In the genomic region with DNA sequence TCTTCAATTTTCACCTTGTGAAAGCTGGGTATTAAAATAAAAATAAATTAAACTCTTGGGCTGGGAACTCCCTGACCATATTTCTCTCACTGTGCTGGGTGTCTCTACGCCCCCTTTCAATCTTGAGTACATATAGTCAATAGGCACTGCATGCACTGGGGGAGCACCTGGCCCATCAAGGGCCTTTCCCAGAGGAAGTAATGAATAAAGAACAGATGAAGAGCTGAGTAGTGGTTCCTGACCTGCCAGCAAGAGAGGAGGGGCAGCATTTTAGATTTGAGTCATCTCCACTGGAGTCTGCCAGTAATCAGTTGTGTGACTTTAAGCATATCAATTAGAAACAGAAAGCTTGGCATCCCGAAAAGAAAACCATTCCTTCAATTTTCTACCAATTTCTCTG, we compare ENCODE assay signal across 8 cellular contexts. TPM values are rescaled to one million over a fixed set of nuclear protein-coding genes. Genes with fewer than 3 reads are reported as not detected.
A peak's percentile ranks its signal among the peaks of the same experiment; 100 is the strongest.
DNase-seq lines count a peak whose midpoint lies in the region; ATAC-seq and TF ChIP-seq lines count a peak whose summit lies in the region.

No MANE protein-coding gene starts in this region.

- H4K8ac ChIP-seq in IMR-90 (ENCODE audit: low read depth in 2 of 2, low read length in 2 of 2) = no peak overlapping the region

- no peaks in the 10 kb centered on the region for H3K9me3 ChIP-seq in IMR-90 (ENCODE audit: control insufficient read depth, insufficient read depth, low read length)

- no peak overlapping the region for H2BK20ac ChIP-seq in IMR-90 (ENCODE audit: low read depth, low read length)

- no peak overlapping the region for H3K4me3 ChIP-seq in IMR-90 (ENCODE audit: insufficient read depth, low read depth, low read length)

- intact Hi-C loops in IMR-90 (cut with micrococcal nuclease) = no loop called here
- intact Hi-C loops in cardiac septum (cut with DNase I) = no loop called here

- no peak overlapping the region for H2BK15ac ChIP-seq in IMR-90 (ENCODE audit: low read depth, low read length)

- TF ChIP-seq RAD21 in IMR-90 (IDR thresholded peaks at IDR 0.05; ENCODE audit: low read length) = no peak

- no peaks in the 10 kb centered on the region for H3K27me3 ChIP-seq in IMR-90 (ENCODE audit: control insufficient read depth, insufficient read depth, low read length)
- H3K27me3 ChIP-seq in foreskin keratinocyte = no peaks in the 10 kb centered on the region

- H3K4ac ChIP-seq in IMR-90 (ENCODE audit: low read depth, low read length) = no peak overlapping the region

- POLR2A ChIA-PET in IMR-90 (lab: Charles Lee; ENCODE audit: unreplicated experiment) = no interaction called here

- no peak for TF ChIP-seq CTCF in IMR-90 (conservative IDR thresholded peaks at IDR 0.05; ENCODE audit: low read depth, low read length)
- no peak for TF ChIP-seq CTCF in foreskin keratinocyte (conservative IDR thresholded peaks at IDR 0.05)

- H3K27ac ChIP-seq in IMR-90 (ENCODE audit: insufficient read depth, low read length) = no peak overlapping the region
- H3K27ac ChIP-seq in foreskin keratinocyte = no peak overlapping the region

- H3K4me1 ChIP-seq in IMR-90 (ENCODE audit: control insufficient read depth, insufficient read depth, low read length) (peaks cover under 1% of the 10 kb centered on the region; the same call in 1 of the 2 replicates), foreskin keratinocyte (peaks cover 9% of the 10 kb centered on the region)

- H3K4me2 ChIP-seq in IMR-90 (ENCODE audit: low read depth, low read length) = no peak overlapping the region

- H3K18ac ChIP-seq in IMR-90 (ENCODE audit: low read depth, low read length) = no peak overlapping the region

- no peak overlapping the region for H2AFZ ChIP-seq in IMR-90 (replicated peaks; ENCODE audit: low read length, poor library complexity)

- no peak overlapping the region for H3K56ac ChIP-seq in IMR-90 (ENCODE audit: extremely low read depth, insufficient read depth, low read length)

- no peak overlapping the region for H2AK9ac ChIP-seq in IMR-90 (replicated peaks; ENCODE audit: low read depth, low read length, poor library complexity)

- no peak for TF ChIP-seq POLR2A in IMR-90 (IDR thresholded peaks at IDR 0.05; ENCODE audit: low read depth, low read length)

- H3K79me1 ChIP-seq in IMR-90 (ENCODE audit: low read depth in 1 of 2, low read length in 2 of 2) = peaks cover 27 to 62% of the 10 kb centered on the region in 2 experiments

- dilution Hi-C loops in IMR-90 (cut with HindIII; ENCODE audit: low sequenced_read_pairs, unreplicated experiment) = no loop called here

- in situ Hi-C loops in IMR-90 (cut with MboI; ENCODE audit: low sequenced_read_pairs) = no loop called here

- H4K20me1 ChIP-seq in IMR-90 (ENCODE audit: insufficient read depth, low read length) = peaks cover 22% of the 10 kb centered on the region

- no peak overlapping the region for H4K91ac ChIP-seq in IMR-90 (ENCODE audit: insufficient read depth, low read depth, low read length)

- BruUV-seq in IMR-90 (replicated peaks; lab: Mats Ljungman, UMichigan) = no TSS peak

- CTCF ChIA-PET in IMR-90 (lab: Yijun Ruan, JAX) = no interaction called here

- peak; percentile 10 for DNase-seq in IMR-90
- peak in 1 of 2 donors; percentile 29 for DNase-seq in foreskin keratinocyte
- DNase-seq in NCI-H524 treated with DMSO at 0.1 percent for 48 hours (lab: John Stamatoyannopoulos, UW) = no peak
- no peak for DNase-seq in NCI-H146 (lab: John Stamatoyannopoulos, UW)
- no peak for DNase-seq in cardiac septum (ENCODE audit: low spot score)
- DNase-seq in NCI-H1930 (lab: John Stamatoyannopoulos, UW) = no peak

- H3K9ac ChIP-seq in IMR-90 (ENCODE audit: low read depth, low read length) = no peak overlapping the region

- no peak overlapping the region for H4K5ac ChIP-seq in IMR-90 (ENCODE audit: low read depth, low read length)

- H3K23ac ChIP-seq in IMR-90 (ENCODE audit: low read depth, low read length) = no peak overlapping the region

- H2BK120ac ChIP-seq in IMR-90 (ENCODE audit: low read depth, low read length) = no peak overlapping the region

- H2BK5ac ChIP-seq in IMR-90 (ENCODE audit: low read depth, low read length, poor library complexity, severe bottlenecking) = no peak overlapping the region

- no CpG with 5 or more reads among the region's 2 CpGs for WGBS in IMR-90 (ENCODE audit: extremely low coverage in 2 of 2, insufficient read length in 1 of 2), 2 experiments

- no peak overlapping the region for H3K14ac ChIP-seq in IMR-90 (replicated peaks; ENCODE audit: low read depth, low read length)

- H3K9me1 ChIP-seq in IMR-90 (ENCODE audit: insufficient read depth, low read length) = peaks cover 6% of the 10 kb centered on the region

- no peak overlapping the region for H2AK5ac ChIP-seq in IMR-90 (ENCODE audit: low read depth, low read length)

- peak; percentile 75 for ATAC-seq in GM18498 (IDR thresholded peaks at IDR 0.05; ENCODE audit: unreplicated experiment)
- ATAC-seq in GM21529 (IDR thresholded peaks at IDR 0.05; ENCODE audit: unreplicated experiment) = peak; percentile 80
- ATAC-seq in IMR-90 (ENCODE audit: low read depth) = no peak
- peak; percentile 54 for ATAC-seq in foreskin keratinocyte

- H3K36me3 ChIP-seq in IMR-90 (ENCODE audit: control insufficient read depth, insufficient read depth, low read length) = 0 out of 2 replicates have a peak, but pooled peaks cover 1% of the 10 kb centered on the region

TF ChIP-seq in IMR-90, 13 proteins besides CTCF, POLR2A, EP300 and RAD21:
- TF ChIP-seq CHD1 (IDR thresholded peaks at IDR 0.05; ENCODE audit: low read depth, low read length) (no peak), CEBPB (IDR thresholded peaks at IDR 0.05; ENCODE audit: low read depth, low read length) (no peak), RCOR1 (IDR thresholded peaks at IDR 0.05; ENCODE audit: insufficient replicate concordance, low read length) (no peak), MAZ (IDR thresholded peaks at IDR 0.05; ENCODE audit: borderline replicate concordance, low read depth, low read length) (no peak), MAFK (IDR thresholded peaks at IDR 0.05; ENCODE audit: low read depth, low read length) (no peak), NFE2L2 (IDR thresholded peaks at IDR 0.05; ENCODE audit: low read depth, low read length) (no peak), FOS (IDR thresholded peaks at IDR 0.05; ENCODE audit: low read depth, low read length) (no peak)
- TF ChIP-seq, protein P1, sequence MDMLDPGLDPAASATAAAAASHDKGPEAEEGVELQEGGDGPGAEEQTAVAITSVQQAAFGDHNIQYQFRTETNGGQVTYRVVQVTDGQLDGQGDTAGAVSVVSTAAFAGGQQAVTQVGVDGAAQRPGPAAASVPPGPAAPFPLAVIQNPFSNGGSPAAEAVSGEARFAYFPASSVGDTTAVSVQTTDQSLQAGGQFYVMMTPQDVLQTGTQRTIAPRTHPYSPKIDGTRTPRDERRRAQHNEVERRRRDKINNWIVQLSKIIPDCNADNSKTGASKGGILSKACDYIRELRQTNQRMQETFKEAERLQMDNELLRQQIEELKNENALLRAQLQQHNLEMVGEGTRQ (IDR thresholded peaks at IDR 0.05; ENCODE audit: low read depth, low read length) = no peak
- TF ChIP-seq, protein P2, sequence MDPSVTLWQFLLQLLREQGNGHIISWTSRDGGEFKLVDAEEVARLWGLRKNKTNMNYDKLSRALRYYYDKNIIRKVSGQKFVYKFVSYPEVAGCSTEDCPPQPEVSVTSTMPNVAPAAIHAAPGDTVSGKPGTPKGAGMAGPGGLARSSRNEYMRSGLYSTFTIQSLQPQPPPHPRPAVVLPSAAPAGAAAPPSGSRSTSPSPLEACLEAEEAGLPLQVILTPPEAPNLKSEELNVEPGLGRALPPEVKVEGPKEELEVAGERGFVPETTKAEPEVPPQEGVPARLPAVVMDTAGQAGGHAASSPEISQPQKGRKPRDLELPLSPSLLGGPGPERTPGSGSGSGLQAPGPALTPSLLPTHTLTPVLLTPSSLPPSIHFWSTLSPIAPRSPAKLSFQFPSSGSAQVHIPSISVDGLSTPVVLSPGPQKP (IDR thresholded peaks at IDR 0.05; ENCODE audit: borderline replicate concordance, low read depth, low read length) = no peak
TF ChIP-seq in IMR-90: peak in this region for 0.

RNA-seq across cellular contexts. Expression of a gene that starts 6.2 kb away (rescaled TPM):
- total RNA-seq in IMR-90 (2012; rRNA removed) (122 and 158 TPM in 2 replicates), foreskin keratinocyte (94.0 and 95.6 TPM in 2 replicates), cardiac septum (96.2 TPM)
- polyA plus RNA-seq in IMR-90 (2012; rRNA removed) (75.0 and 87.2 TPM in 2 replicates), foreskin keratinocyte (116 and 122 TPM in 2 replicates)
- 57.5 and 86.3 TPM in 2 replicates for polyA plus RNA-seq in IMR-90 (2012; cell fraction: cytosol; rRNA removed)
- 53.4 and 70.8 TPM in 2 replicates for polyA plus RNA-seq in IMR-90 (2012; cell fraction: nucleus; rRNA removed; ENCODE audit: low replicate concordance)

RNA-seq across cellular contexts. Expression of a gene that starts 46.4 kb away (rescaled TPM):
- total RNA-seq in IMR-90 (2012; rRNA removed) (15.6 and 16.4 TPM in 2 replicates), foreskin keratinocyte (19.5 and 22.7 TPM in 2 replicates), cardiac septum (56.2 TPM)
- polyA plus RNA-seq in IMR-90 (2012; rRNA removed) (12.0 and 13.1 TPM in 2 replicates), foreskin keratinocyte (9.5 and 9.7 TPM in 2 replicates)
- polyA plus RNA-seq in IMR-90 (2012; cell fraction: cytosol; rRNA removed) = 3.5 and 6.0 TPM in 2 replicates
- 8.6 and 46.5 TPM in 2 replicates for polyA plus RNA-seq in IMR-90 (2012; cell fraction: nucleus; rRNA removed; ENCODE audit: low replicate concordance)
